ENCODE assay signal across 27 cellular contexts in the genomic region with DNA sequence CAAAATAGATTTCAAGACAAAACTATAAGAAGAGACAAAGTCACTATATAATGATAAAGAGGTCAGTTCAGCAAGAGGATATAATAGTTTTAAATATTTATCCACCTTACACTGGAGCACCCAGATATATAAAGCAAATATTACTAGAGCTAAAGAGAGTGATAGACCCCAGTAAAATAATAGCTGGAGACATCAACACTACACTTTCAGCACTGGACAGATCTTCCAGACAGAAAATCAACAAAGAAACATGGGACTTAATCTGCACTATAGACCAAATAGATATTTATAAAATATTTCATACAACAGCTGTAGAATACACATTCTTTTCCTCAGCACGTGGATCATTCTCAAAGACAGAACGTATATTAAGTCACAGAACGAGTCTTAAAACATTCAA.
"Had no signal": no experiment of that assay in that cellular context is flagged by ENCODE, and none has a peak within 500 bp of the region (broad histone marks: within the 10 kb centered on the region; RNA-seq: fewer than 3 reads in every experiment).

No MANE protein-coding gene starts in this region.

- H3K27ac ChIP-seq: dorsolateral prefrontal cortex, gastrocnemius medialis, neural progenitor cell, psoas muscle, sigmoid colon, spleen, testis, tibial artery had no signal

- H3K27me3 Mint-ChIP-seq: memory B cell; naive B cell; stimulated activated memory B cell treated with anti-CD40 and anti-IgM and Interleukin-4, amounts not matched to agents 10 μg/mL and 1 μg/mL and 100 μg/mL, for 72 hours; type B pancreatic cell had no signal

- H3K9me3 ChIP-seq: gastrocnemius medialis, mucosa of descending colon, psoas muscle, sigmoid colon, testis, tibial artery had no signal

- H3K27me3 ChIP-seq: dorsolateral prefrontal cortex, gastrocnemius medialis, neural progenitor cell, sigmoid colon, spleen, testis, tibial artery had no signal

- FAIRE-seq: colon, keratinocyte, urothelium cell line had no signal

- H3K4me1 ChIP-seq: neural progenitor cell, testis had no signal

- H3K9ac ChIP-seq: neural progenitor cell had no signal

- ATAC-seq: esophagus mucosa; gastrocnemius medialis; left ventricle myocardium superior; mucosa of descending colon; psoas muscle; right cardiac atrium; stimulated activated memory B cell treated with anti-CD40 and anti-IgM and Interleukin-4, amounts not matched to agents 10 μg/mL and 1 μg/mL and 100 μg/mL, for 72 hours; stimulated activated naive CD8-positive, alpha-beta T cell treated with anti-CD3 and anti-CD28 coated beads, Interleukin-15, Interleukin-2, amounts not matched to agents 100 U/mL and 50 U/mL, for 24 hours had no signal

- H3K4me3 Mint-ChIP-seq: memory B cell; naive B cell; nephron; neural progenitor cell; stimulated activated memory B cell treated with anti-CD40 and anti-IgM and Interleukin-4, amounts not matched to agents 10 μg/mL and 1 μg/mL and 100 μg/mL, for 72 hours had no signal

- H3K9me3 Mint-ChIP-seq: type B pancreatic cell had no signal

- H3K27ac Mint-ChIP-seq: memory B cell; nephron; neural progenitor cell; stimulated activated memory B cell treated with anti-CD40 and anti-IgM and Interleukin-4, amounts not matched to agents 10 μg/mL and 1 μg/mL and 100 μg/mL, for 72 hours had no signal

- DNase-seq: dorsolateral prefrontal cortex; effector CD4-positive, alpha-beta T cell; foreskin fibroblast; gastrocnemius medialis; head of caudate nucleus; left ventricle myocardium superior; mucosa of descending colon; naive B cell; psoas muscle; right cardiac atrium; sigmoid colon; spleen; stimulated activated CD4-positive, alpha-beta T cell treated with anti-CD3 and anti-CD28 coated beads, Interleukin-4, amount 100 ng/mL, for 4 hours; stimulated activated naive CD8-positive, alpha-beta T cell treated with anti-CD3 and anti-CD28 coated beads, Interleukin-15, Interleukin-2, amounts not matched to agents 100 U/mL and 50 U/mL, for 24 hours; substantia nigra; testis; tibial artery had no signal

- H3K4me3 ChIP-seq: dorsolateral prefrontal cortex, gastrocnemius medialis, lung, mucosa of descending colon, neural progenitor cell, psoas muscle, sigmoid colon, spleen, testis, tibial artery had no signal

- H3K4me1 Mint-ChIP-seq: nephron, neural progenitor cell had no signal

- H3K36me3 ChIP-seq: gastrocnemius medialis, neural progenitor cell, sigmoid colon, spleen had no signal

- H2AFZ ChIP-seq: neural progenitor cell had no signal

- H3K4me2 ChIP-seq: neural progenitor cell had no signal
